ENCODE assay signal across 9 cellular contexts in genomic region chr14:92986254-92987147, GRCh38.
DNase-seq lines count a peak whose midpoint lies in the region; ATAC-seq and TF ChIP-seq lines count a peak whose summit lies in the region.
"Had no signal": no experiment of that assay in that cellular context is flagged by ENCODE, and none has a peak within 500 bp of the region (broad histone marks: within the 10 kb centered on the region; RNA-seq: fewer than 3 reads in every experiment).

No MANE protein-coding gene starts in this region.

- no peaks in the 10 kb centered on the region for H3K9me2 ChIP-seq in SK-N-SH

- TF ChIP-seq CTCF in SK-N-SH (IDR thresholded peaks at IDR 0.05): no peak

- 25% methylated on average over 2 of the region's 6 CpGs for WGBS in SK-N-SH (ENCODE audit: low lambda C conversion rate)

- POLR2A ChIA-PET in SK-N-SH (lab: Yijun Ruan, JAX): interaction anchor here (0.7 to 3.6 kb wide), 17 partner anchors 11 to 199 kb away, joined by 3 to 39 read pairs (median 4); partner anchors contain the start of genes CHGA, ITPK1, LYSET and MOAP1

- H3K4me2 ChIP-seq in SK-N-SH (peak overlapping the region; percentile 35; the same call in 1 of the 2 replicates), skeletal muscle satellite cell (ENCODE audit: low read length) (no peak overlapping the region)

- H3K9me3 ChIP-seq in SK-N-SH (no peaks in the 10 kb centered on the region), skeletal muscle satellite cell (replicated peaks; ENCODE audit: low read length) (peaks cover 4% of the 10 kb centered on the region)

- H2AFZ ChIP-seq in SK-N-SH (ENCODE audit: low read depth): no peak overlapping the region

- H4K20me1 ChIP-seq in SK-N-SH (ENCODE audit: insufficient read depth): no peaks in the 10 kb centered on the region

- H3K79me2 ChIP-seq in SK-N-SH (ENCODE audit: insufficient read depth): no peaks in the 10 kb centered on the region

- no peaks in the 10 kb centered on the region for H3K36me3 ChIP-seq in SK-N-SH (replicated peaks in 1 of 2; ENCODE audit: control insufficient read depth in 1 of 2, insufficient read depth in 2 of 2, low read length in 1 of 2)
- peaks cover 3% of the 10 kb centered on the region for H3K36me3 ChIP-seq in skeletal muscle satellite cell (ENCODE audit: insufficient read depth, low read length)

- TF ChIP-seq EP300 in SK-N-SH (IDR thresholded peaks at IDR 0.05; ENCODE audit: borderline replicate concordance in 1 of 2, low read depth in 1 of 2, low read length in 1 of 2): peak in 1 of 2 experiments; percentile 53; a peak in 1 of 4 replicates

- CTCF ChIA-PET in SK-N-SH (lab: Yijun Ruan, JAX): interaction anchor here (0.8 to 3.6 kb wide), 15 partner anchors 12 to 153 kb away, joined by 3 to 19 read pairs (median 6); partner anchors contain the start of gene ITPK1

- H3F3A ChIP-seq in SK-N-SH (replicated peaks; ENCODE audit: insufficient read depth): no peaks in the 10 kb centered on the region

- DNase-seq in G401 (ENCODE audit: low spot score) (peak; percentile 61), SK-N-SH (peak; percentile 69), Right ventricle myocardium superior (peak; percentile 42), GM19238 (ENCODE audit: insufficient read length, low spot score) (no peak), DMS79 (lab: John Stamatoyannopoulos, UW) (no peak), SHP77 treated with DMSO at 0.1 percent for 48 hours (lab: John Stamatoyannopoulos, UW) (no peak)
- DNase-seq: islet precursor cell had no signal

- H3K4me3 ChIP-seq in SK-N-SH (ENCODE audit: low read depth in 2 of 2, low read length in 1 of 2) (no peak overlapping the region), skeletal muscle satellite cell (ENCODE audit: low read length) (no peak overlapping the region)

- H3K4me1 ChIP-seq in SK-N-SH (ENCODE audit: control insufficient read depth in 1 of 2, insufficient read depth in 2 of 2, low read depth in 1 of 2, low read length in 1 of 2): peaks cover 0 to 65% of the 10 kb centered on the region in 2 experiments; a peak in 2 of 4 replicates
- peaks cover 32% of the 10 kb centered on the region for H3K4me1 ChIP-seq in skeletal muscle satellite cell (ENCODE audit: control insufficient read depth, insufficient read depth, low read length)

- peak; percentile 85 for ATAC-seq in Right ventricle myocardium superior (ENCODE audit: poor library complexity)
- no peak for ATAC-seq in GM18520 (IDR thresholded peaks at IDR 0.05; ENCODE audit: unreplicated experiment)

- intact Hi-C loops in Right ventricle myocardium superior (cut with DNase I): no loop called here

- peak overlapping the region; percentile 41 to 97; a peak in 3 of 4 replicates for H3K27ac ChIP-seq in SK-N-SH (ENCODE audit: low read depth in 2 of 2, low read length in 1 of 2)

- in situ Hi-C loops in G401 (cut with HindIII; ENCODE audit: low sequenced_read_pairs): no loop called here

- no peak for TF ChIP-seq RAD21 in SK-N-SH (IDR thresholded peaks at IDR 0.05; ENCODE audit: low read length)

- H3K27me3 ChIP-seq in SK-N-SH (ENCODE audit: insufficient read depth) (no peaks in the 10 kb centered on the region), skeletal muscle satellite cell (ENCODE audit: control insufficient read depth, insufficient read depth, low read length) (no peaks in the 10 kb centered on the region)

- H3K9ac ChIP-seq in SK-N-SH (no peak overlapping the region), skeletal muscle satellite cell (ENCODE audit: low read depth, low read length) (peak overlapping the region; percentile 1)

TF ChIP-seq in SK-N-SH, 30 proteins besides CTCF, POLR2A, EP300 and RAD21 (continues in another document):
- no peak for TF ChIP-seq GABPA (IDR thresholded peaks at IDR 0.05; ENCODE audit: low read depth)
- no peak for TF ChIP-seq POLR2AphosphoS5 (IDR thresholded peaks at IDR 0.05; ENCODE audit: low read depth, low read length)
- no peak for TF ChIP-seq ELF1 (IDR thresholded peaks at IDR 0.05)
- 0 out of 2 replicates have a peak, but pooled peaks have one; percentile 17 for TF ChIP-seq GATA2 (CRISPR knock-in tag; IDR thresholded peaks at IDR 0.05)
- no peak for TF ChIP-seq USF1 (IDR thresholded peaks at IDR 0.05; ENCODE audit: borderline replicate concordance, low read depth)
- no peak for TF ChIP-seq FOXJ3 (CRISPR knock-in tag; IDR thresholded peaks at IDR 0.05)
- no peak for TF ChIP-seq MXI1 (IDR thresholded peaks at IDR 0.05; ENCODE audit: low read depth, low read length)
- no peak for TF ChIP-seq MEF2A (IDR thresholded peaks at IDR 0.05; ENCODE audit: borderline replicate concordance, low read depth)
- peak; percentile 17 for TF ChIP-seq CHD2 (IDR thresholded peaks at IDR 0.05; ENCODE audit: low read length, partially characterized antibody)
- TF ChIP-seq JUND (IDR thresholded peaks at IDR 0.05): no peak
- TF ChIP-seq NFIC (IDR thresholded peaks at IDR 0.05; ENCODE audit: borderline replicate concordance): peak; percentile 57; the same call in 1 of the 2 replicates
- TF ChIP-seq, protein P1, sequence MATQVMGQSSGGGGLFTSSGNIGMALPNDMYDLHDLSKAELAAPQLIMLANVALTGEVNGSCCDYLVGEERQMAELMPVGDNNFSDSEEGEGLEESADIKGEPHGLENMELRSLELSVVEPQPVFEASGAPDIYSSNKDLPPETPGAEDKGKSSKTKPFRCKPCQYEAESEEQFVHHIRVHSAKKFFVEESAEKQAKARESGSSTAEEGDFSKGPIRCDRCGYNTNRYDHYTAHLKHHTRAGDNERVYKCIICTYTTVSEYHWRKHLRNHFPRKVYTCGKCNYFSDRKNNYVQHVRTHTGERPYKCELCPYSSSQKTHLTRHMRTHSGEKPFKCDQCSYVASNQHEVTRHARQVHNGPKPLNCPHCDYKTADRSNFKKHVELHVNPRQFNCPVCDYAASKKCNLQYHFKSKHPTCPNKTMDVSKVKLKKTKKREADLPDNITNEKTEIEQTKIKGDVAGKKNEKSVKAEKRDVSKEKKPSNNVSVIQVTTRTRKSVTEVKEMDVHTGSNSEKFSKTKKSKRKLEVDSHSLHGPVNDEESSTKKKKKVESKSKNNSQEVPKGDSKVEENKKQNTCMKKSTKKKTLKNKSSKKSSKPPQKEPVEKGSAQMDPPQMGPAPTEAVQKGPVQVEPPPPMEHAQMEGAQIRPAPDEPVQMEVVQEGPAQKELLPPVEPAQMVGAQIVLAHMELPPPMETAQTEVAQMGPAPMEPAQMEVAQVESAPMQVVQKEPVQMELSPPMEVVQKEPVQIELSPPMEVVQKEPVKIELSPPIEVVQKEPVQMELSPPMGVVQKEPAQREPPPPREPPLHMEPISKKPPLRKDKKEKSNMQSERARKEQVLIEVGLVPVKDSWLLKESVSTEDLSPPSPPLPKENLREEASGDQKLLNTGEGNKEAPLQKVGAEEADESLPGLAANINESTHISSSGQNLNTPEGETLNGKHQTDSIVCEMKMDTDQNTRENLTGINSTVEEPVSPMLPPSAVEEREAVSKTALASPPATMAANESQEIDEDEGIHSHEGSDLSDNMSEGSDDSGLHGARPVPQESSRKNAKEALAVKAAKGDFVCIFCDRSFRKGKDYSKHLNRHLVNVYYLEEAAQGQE (IDR thresholded peaks at IDR 0.05; ENCODE audit: low read depth, low read length): no peak
- TF ChIP-seq, protein P2, sequence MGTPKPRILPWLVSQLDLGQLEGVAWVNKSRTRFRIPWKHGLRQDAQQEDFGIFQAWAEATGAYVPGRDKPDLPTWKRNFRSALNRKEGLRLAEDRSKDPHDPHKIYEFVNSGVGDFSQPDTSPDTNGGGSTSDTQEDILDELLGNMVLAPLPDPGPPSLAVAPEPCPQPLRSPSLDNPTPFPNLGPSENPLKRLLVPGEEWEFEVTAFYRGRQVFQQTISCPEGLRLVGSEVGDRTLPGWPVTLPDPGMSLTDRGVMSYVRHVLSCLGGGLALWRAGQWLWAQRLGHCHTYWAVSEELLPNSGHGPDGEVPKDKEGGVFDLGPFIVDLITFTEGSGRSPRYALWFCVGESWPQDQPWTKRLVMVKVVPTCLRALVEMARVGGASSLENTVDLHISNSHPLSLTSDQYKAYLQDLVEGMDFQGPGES (IDR thresholded peaks at IDR 0.05; ENCODE audit: low read depth, low read length): no peak
- TF ChIP-seq SIN3A (IDR thresholded peaks at IDR 0.05; ENCODE audit: borderline replicate concordance, low read depth, low read length): no peak
- no peak for TF ChIP-seq TEAD4 (IDR thresholded peaks at IDR 0.05; ENCODE audit: borderline replicate concordance, insufficient read depth)
- peak; percentile 35; the same call in 1 of the 2 replicates for TF ChIP-seq RCOR1 (IDR thresholded peaks at IDR 0.05; ENCODE audit: low read length)
- peak; percentile 36 for TF ChIP-seq TCF12 (IDR thresholded peaks at IDR 0.05)
- TF ChIP-seq, protein P3, sequence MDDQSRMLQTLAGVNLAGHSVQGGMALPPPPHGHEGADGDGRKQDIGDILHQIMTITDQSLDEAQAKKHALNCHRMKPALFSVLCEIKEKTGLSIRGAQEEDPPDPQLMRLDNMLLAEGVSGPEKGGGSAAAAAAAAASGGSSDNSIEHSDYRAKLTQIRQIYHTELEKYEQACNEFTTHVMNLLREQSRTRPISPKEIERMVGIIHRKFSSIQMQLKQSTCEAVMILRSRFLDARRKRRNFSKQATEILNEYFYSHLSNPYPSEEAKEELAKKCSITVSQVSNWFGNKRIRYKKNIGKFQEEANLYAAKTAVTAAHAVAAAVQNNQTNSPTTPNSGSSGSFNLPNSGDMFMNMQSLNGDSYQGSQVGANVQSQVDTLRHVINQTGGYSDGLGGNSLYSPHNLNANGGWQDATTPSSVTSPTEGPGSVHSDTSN (IDR thresholded peaks at IDR 0.05): no peak
- no peak for TF ChIP-seq SMC3 (IDR thresholded peaks at IDR 0.05; ENCODE audit: low read depth, low read length)
- TF ChIP-seq RXRA (IDR thresholded peaks at IDR 0.05; ENCODE audit: borderline replicate concordance, low read depth): no peak
- TF ChIP-seq NRF1 (IDR thresholded peaks at IDR 0.05; ENCODE audit: low read depth, low read length): no peak
- no peak for TF ChIP-seq RFX5 (IDR thresholded peaks at IDR 0.05; ENCODE audit: low read length)
- TF ChIP-seq MAX (IDR thresholded peaks at IDR 0.05; ENCODE audit: low read depth): no peak
- TF ChIP-seq EZH2phosphoT487 (IDR thresholded peaks at IDR 0.05; ENCODE audit: borderline replicate concordance, low read depth): no peak
- no peak for TF ChIP-seq FOXM1 (IDR thresholded peaks at IDR 0.05; ENCODE audit: low read depth)

Comparison
In these comparisons a context has a peak if more than half of its experiments do, and no peak if none do; other contexts are left out.
1. DNase-seq: peak in G401 (single experiment), SK-N-SH (single experiment) and Right ventricle myocardium superior (single experiment); none in GM19238 (single experiment), DMS79 (single experiment) and SHP77 treated with DMSO at 0.1 percent for 48 hours (single experiment).